Comparison of ENCODE assay signal across 19 cellular contexts in genomic region chr22:46502776-46503175, GRCh38. TPM values are rescaled to one million over a fixed set of nuclear protein-coding genes. Genes with fewer than 3 reads are reported as not detected.
DNase-seq lines count a peak whose midpoint lies in the region; ATAC-seq, FAIRE-seq and TF ChIP-seq lines count a peak whose summit lies in the region.
"Had no signal": no experiment of that assay in that cellular context is flagged by ENCODE, and none has a peak within 500 bp of the region (broad histone marks: within the 10 kb centered on the region; RNA-seq: fewer than 3 reads in every experiment).

No MANE protein-coding gene starts in this region.

- H3K4me3 ChIP-seq in A549 (no peak overlapping the region), PC-3 (ENCODE audit: low read length) (no peak overlapping the region), neural progenitor cell (no peak overlapping the region)
- H3K4me3 ChIP-seq: HAP-1 had no signal

- H3K4me1 ChIP-seq in A549 (peaks cover 41% of the 10 kb centered on the region), PC-3 (ENCODE audit: insufficient read depth, low read length) (peaks cover 25% of the 10 kb centered on the region), neural progenitor cell (peaks cover 47% of the 10 kb centered on the region)

- H3K9me3 ChIP-seq in A549: no peaks in the 10 kb centered on the region
- H3K9me3 ChIP-seq in PC-3 (ENCODE audit: low read length): no peaks in the 10 kb centered on the region
- no peaks in the 10 kb centered on the region for H3K9me3 ChIP-seq in neural progenitor cell (ENCODE audit: low read depth)
- H3K9me3 ChIP-seq: HAP-1 had no signal

- no peak overlapping the region for H3K9ac ChIP-seq in PC-3 (ENCODE audit: low read length)
- H3K9ac ChIP-seq in neural progenitor cell: no peak overlapping the region

- H3K36me3 ChIP-seq in PC-3 (ENCODE audit: low read depth, low read length): no peaks in the 10 kb centered on the region
- H3K36me3 ChIP-seq in neural progenitor cell: no peaks in the 10 kb centered on the region
- H3K36me3 ChIP-seq: HAP-1 had no signal

- H3K79me2 ChIP-seq in PC-3 (ENCODE audit: low read length) (peaks cover 6% of the 10 kb centered on the region; the same call in 1 of the 2 replicates), neural progenitor cell (ENCODE audit: low read depth) (peaks cover 27% of the 10 kb centered on the region)

- H3K4me1 Mint-ChIP-seq in brain (peaks cover 83% of the 10 kb centered on the region), neural progenitor cell (peaks cover 61% of the 10 kb centered on the region)

- ATAC-seq in A549 (0 out of 6 replicates have a peak, but pooled peaks of 1 of the 2 experiments have one; percentile 19), PC-3 (no peak)

- no peak overlapping the region for H2AFZ ChIP-seq in PC-3 (ENCODE audit: low read length)
- no peak overlapping the region for H2AFZ ChIP-seq in neural progenitor cell (replicated peaks)

- peaks cover 4% of the 10 kb centered on the region for H3K36me3 Mint-ChIP-seq in brain
- peaks cover 1% of the 10 kb centered on the region for H3K36me3 Mint-ChIP-seq in neural progenitor cell

- H3K27me3 Mint-ChIP-seq in brain (no peaks in the 10 kb centered on the region), neural progenitor cell (ENCODE audit: insufficient read depth, low read depth) (peaks cover 2% of the 10 kb centered on the region)

- BruUV-seq in PC-3 (replicated peaks; lab: Mats Ljungman, UMichigan): no TSS peak

- TF ChIP-seq RAD21 in A549 (conservative IDR thresholded peaks at IDR 0.05 in 1 of 2, IDR thresholded peaks at IDR 0.05 in 1 of 2): no peak

- POLR2A ChIA-PET in A549 (lab: Yijun Ruan, JAX) (interaction anchor here (2.0 kb wide), 1 partner anchor 25 kb away, joined by 6 read pairs; no protein-coding TSS in a partner anchor), PC-3 (lab: Charles Lee; ENCODE audit: unreplicated experiment) (no interaction called here)

- no peak for TF ChIP-seq EP300 in A549 (IDR thresholded peaks at IDR 0.05)

- H3K9me2 ChIP-seq in PC-3 (replicated peaks; ENCODE audit: low read length): no peaks in the 10 kb centered on the region

- no peaks in the 10 kb centered on the region for H4K20me1 ChIP-seq in PC-3 (ENCODE audit: low read length)
- H4K20me1 ChIP-seq in neural progenitor cell (ENCODE audit: low read depth): peaks cover 9% of the 10 kb centered on the region

- TF ChIP-seq CTCF in A549 (IDR thresholded peaks at IDR 0.05) (no peak), PC-3 (conservative IDR thresholded peaks at IDR 0.05; ENCODE audit: low read depth, low read length) (no peak), brain (conservative IDR thresholded peaks at IDR 0.05) (no peak), neural progenitor cell (IDR thresholded peaks at IDR 0.05) (no peak), GM13977 (IDR thresholded peaks at IDR 0.05; ENCODE audit: extremely low read depth, insufficient read depth, missing control alignments) (no peak)

- CTCF ChIA-PET in A549 (lab: Yijun Ruan, JAX) (interaction anchor here (1.3 to 4.3 kb wide), 5 partner anchors 12 to 135 kb away, joined by 3 to 12 read pairs (median 4); no protein-coding TSS in a partner anchor), PC-3 (lab: Charles Lee) (no interaction called here)

- H3K27ac Mint-ChIP-seq in brain (peak overlapping the region; percentile 75 to 92 (median 88)), neural progenitor cell (peak overlapping the region; percentile 97)
- H3K27ac Mint-ChIP-seq: B cell; CD4-positive, alpha-beta T cell had no signal

- H3K4me3 Mint-ChIP-seq in brain (peak overlapping the region in 4 of 5 experiments; percentile 2 to 39 (median 30)), neural progenitor cell (peak overlapping the region; percentile 62)
- H3K4me3 Mint-ChIP-seq: B cell; CD4-positive, alpha-beta T cell had no signal

- H3K27me3 ChIP-seq in PC-3 (ENCODE audit: low read length): no peaks in the 10 kb centered on the region
- no peaks in the 10 kb centered on the region for H3K27me3 ChIP-seq in neural progenitor cell

- in situ Hi-C loops in GM13977 (cut with MboI; ENCODE audit: low pct_unique_long_range_greater_than_20kb, low sequenced_read_pairs, unreplicated experiment): no loop called here

- FAIRE-seq in A549 (lab: Jason Lieb, UNC): no peak

- peak overlapping the region; percentile 54 for H3K4me2 ChIP-seq in A549
- H3K4me2 ChIP-seq in PC-3 (ENCODE audit: low read length): no peak overlapping the region
- peak overlapping the region; percentile 45 for H3K4me2 ChIP-seq in neural progenitor cell

- intact Hi-C loops in PC-3 (cut with micrococcal nuclease): no loop called here

- TF ChIP-seq POLR2A in A549 (IDR thresholded peaks at IDR 0.05; ENCODE audit: low read length): no peak

- H3F3A ChIP-seq in PC-3 (ENCODE audit: low read length, unreplicated experiment): peaks cover 3% of the 10 kb centered on the region
- peaks cover 36% of the 10 kb centered on the region for H3F3A ChIP-seq in neural progenitor cell (ENCODE audit: low read depth)

- WGBS in A549 (ENCODE audit: missing lambda C conversion rate): 62% methylated on average over 6 of the region's 13 CpGs

- H3K27ac ChIP-seq in A549 (peak overlapping the region; percentile 60 to 87; a peak in 5 of 6 replicates), PC-3 (ENCODE audit: low read length) (0 out of 2 replicates have a peak overlapping the region, but pooled peaks have one; percentile 67), neural progenitor cell (no peak overlapping the region)

- H3K9me3 Mint-ChIP-seq in brain: peaks cover 0 to 1% (median 0%) of the 10 kb centered on the region in 5 experiments
- no peaks in the 10 kb centered on the region for H3K9me3 Mint-ChIP-seq in neural progenitor cell
- H3K9me3 Mint-ChIP-seq: CD4-positive, alpha-beta T cell had no signal

- no peak for DNase-seq in A549 (ENCODE audit: low read depth in 1 of 2, low spot score in 1 of 2)
- no peak for DNase-seq in PC-3
- peak; percentile 13 for DNase-seq in neural progenitor cell (ENCODE audit: low spot score)
- DNase-seq in GM13977 (ENCODE audit: low spot score): no peak
- no peak for DNase-seq in NCI-H774 (lab: John Stamatoyannopoulos, UW)
- DNase-seq in stimulated activated CD4-positive, alpha-beta T cell treated with anti-CD3 and anti-CD28 coated beads, Interleukin-2, amount 100 ng/mL, for 24 hours: no peak
- DNase-seq: CD4-positive, alpha-beta T cell; COR-L47; DMS79; KG1; NCI-H1092 treated with DMSO at 0.1 percent for 48 hours; NCI-H1436 treated with DMSO at 0.1 percent for 48 hours; NCI-H1930; NCI-H226; NCI-H510A treated with DMSO at 0.1 percent for 48 hours; SHP77 had no signal

TF ChIP-seq in A549, 52 proteins besides CTCF, POLR2A, EP300 and RAD21:
- no peak for TF ChIP-seq ESRRA (IDR thresholded peaks at IDR 0.05; ENCODE audit: borderline replicate concordance, low read length)
- no peak for TF ChIP-seq HDAC2 (IDR thresholded peaks at IDR 0.05)
- no peak for TF ChIP-seq ZC3H11A (IDR thresholded peaks at IDR 0.05)
- TF ChIP-seq, protein P1, sequence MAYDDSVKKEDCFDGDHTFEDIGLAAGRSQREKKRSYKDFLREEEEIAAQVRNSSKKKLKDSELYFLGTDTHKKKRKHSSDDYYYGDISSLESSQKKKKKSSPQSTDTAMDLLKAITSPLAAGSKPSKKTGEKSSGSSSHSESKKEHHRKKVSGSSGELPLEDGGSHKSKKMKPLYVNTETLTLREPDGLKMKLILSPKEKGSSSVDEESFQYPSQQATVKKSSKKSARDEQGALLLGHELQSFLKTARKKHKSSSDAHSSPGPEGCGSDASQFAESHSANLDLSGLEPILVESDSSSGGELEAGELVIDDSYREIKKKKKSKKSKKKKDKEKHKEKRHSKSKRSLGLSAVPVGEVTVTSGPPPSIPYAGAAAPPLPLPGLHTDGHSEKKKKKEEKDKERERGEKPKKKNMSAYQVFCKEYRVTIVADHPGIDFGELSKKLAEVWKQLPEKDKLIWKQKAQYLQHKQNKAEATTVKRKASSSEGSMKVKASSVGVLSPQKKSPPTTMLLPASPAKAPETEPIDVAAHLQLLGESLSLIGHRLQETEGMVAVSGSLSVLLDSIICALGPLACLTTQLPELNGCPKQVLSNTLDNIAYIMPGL (CRISPR knock-in tag; IDR thresholded peaks at IDR 0.05; ENCODE audit: borderline replicate concordance): no peak
- TF ChIP-seq JUNB (IDR thresholded peaks at IDR 0.05): no peak
- no peak for TF ChIP-seq RFX5 (IDR thresholded peaks at IDR 0.05)
- no peak for TF ChIP-seq FOSL2 (IDR thresholded peaks at IDR 0.05)
- no peak for TF ChIP-seq FOSL2 (CRISPR knock-in tag; IDR thresholded peaks at IDR 0.05)
- no peak for TF ChIP-seq KDM1A (IDR thresholded peaks at IDR 0.05; ENCODE audit: low read depth)
- no peak for TF ChIP-seq ATOH8 (CRISPR knock-in tag; IDR thresholded peaks at IDR 0.05; ENCODE audit: low read depth)
- no peak for TF ChIP-seq JUN (IDR thresholded peaks at IDR 0.05)
- no peak for TF ChIP-seq SREBF2 (IDR thresholded peaks at IDR 0.05)
- TF ChIP-seq MYC (IDR thresholded peaks at IDR 0.05; ENCODE audit: borderline replicate concordance, low read length): no peak
- no peak for TF ChIP-seq HOXA7 (CRISPR knock-in tag; IDR thresholded peaks at IDR 0.05)
- TF ChIP-seq FOXS1 (CRISPR knock-in tag; IDR thresholded peaks at IDR 0.05): no peak
- TF ChIP-seq BHLHE40 (IDR thresholded peaks at IDR 0.05; ENCODE audit: low read depth, low read length): no peak
- TF ChIP-seq FOSB (CRISPR knock-in tag; IDR thresholded peaks at IDR 0.05): no peak
- TF ChIP-seq HOXB5 (CRISPR knock-in tag; IDR thresholded peaks at IDR 0.05): no peak
- TF ChIP-seq TFCP2L1 (CRISPR knock-in tag; IDR thresholded peaks at IDR 0.05): no peak
- TF ChIP-seq EHMT2 (IDR thresholded peaks at IDR 0.05; ENCODE audit: low read depth): no peak
- TF ChIP-seq NPAS2 (CRISPR knock-in tag; IDR thresholded peaks at IDR 0.05; ENCODE audit: borderline replicate concordance): no peak

RNA-seq across cellular contexts. Expression of gene CELSR1, which starts 34.6 kb away (rescaled TPM):
- polyA plus RNA-seq in A549 (2011; rRNA removed) (15.3 and 19.4 TPM in 2 replicates), A549 (2017; fragmentation: RNase III; extraction: RNeasy Plus Mini Kit Qiagen cat#74134 plus additional on column Dnase treatment) (26.9 to 31.8 TPM (median 28.4 TPM) in 3 replicates), brain (ENCODE audit: insufficient read depth, low read depth, low replicate concordance) (1.5 TPM)
- polyA plus RNA-seq in A549 (2012; cell fraction: cytosol; rRNA removed): 28.6 and 34.3 TPM in 2 replicates
- 65.9 and 84.5 TPM in 2 replicates for polyA plus RNA-seq in A549 (2012; cell fraction: nucleus; rRNA removed)
- polyA minus RNA-seq in A549 (2011; rRNA and poly(A)+ RNA removed): 40.5 and 50.8 TPM in 2 replicates
- total RNA-seq in PC-3 (2014; rRNA removed) (14.2 and 19.3 TPM in 2 replicates), neural progenitor cell (ENCODE audit: low replicate concordance) (12.3 and 18.0 TPM in 2 replicates)
